10 cellular contexts compared by ENCODE assay signal in genomic region chr20:32823737-32824588, GRCh38. TPM values are rescaled to one million over a fixed set of nuclear protein-coding genes. Genes with fewer than 3 reads are reported as not detected.
DNase-seq lines count a peak whose midpoint lies in the region; ATAC-seq, FAIRE-seq and TF ChIP-seq lines count a peak whose summit lies in the region.
"Had no signal": no experiment of that assay in that cellular context is flagged by ENCODE, and none has a peak within 500 bp of the region (broad histone marks: within the 10 kb centered on the region; RNA-seq: fewer than 3 reads in every experiment).

No MANE protein-coding gene starts in this region.

- intact Hi-C loops in CD4-positive, alpha-beta T cell (cut with DNase I, micrococcal nuclease): loop anchor here in 1 of 2 experiments (5.0 to 10.0 kb wide), 2 partner anchors 467 to 619 kb away; partner anchors contain the start of genes ASXL1, PLAGL2 and POFUT1
- intact Hi-C loops in K562 (cut with micrococcal nuclease): no loop called here
- intact Hi-C loops in natural killer cell (cut with micrococcal nuclease): no loop called here
- intact Hi-C loops in testis (cut with DNase I; ENCODE audit: low total_unique reads): no loop called here

- peaks cover 50% of the 10 kb centered on the region for H3K36me3 Mint-ChIP-seq in CD4-positive, alpha-beta T cell (ENCODE audit: low read depth)
- H3K36me3 Mint-ChIP-seq in natural killer cell: peaks cover 10% of the 10 kb centered on the region

- ATAC-seq in CD4-positive, alpha-beta T cell (ENCODE audit: poor library complexity): no peak
- ATAC-seq in K562 (no peak), natural killer cell (no peak)

- H3K4me1 ChIP-seq in K562 (replicated peaks in 1 of 2; ENCODE audit: control insufficient read depth in 2 of 2, insufficient read depth in 2 of 2, low read length in 2 of 2) (peaks cover 26 to 29% of the 10 kb centered on the region in 2 experiments), testis (peaks cover 29% of the 10 kb centered on the region)

- no TSS peak for BruUV-seq in K562 (replicated peaks; lab: Mats Ljungman, UMichigan)

- H3K27me3 ChIP-seq in CD4-positive, alpha-beta T cell (ENCODE audit: control insufficient read depth, insufficient read depth, low read length): no peaks in the 10 kb centered on the region
- H3K27me3 ChIP-seq in HL-60 (ENCODE audit: insufficient read depth, poor library complexity, severe bottlenecking) (no peaks in the 10 kb centered on the region), K562 (ENCODE audit: control insufficient read depth in 2 of 2, insufficient read depth in 2 of 2, low read length in 2 of 2) (no peaks in the 10 kb centered on the region), testis (no peaks in the 10 kb centered on the region)
- H3K27me3 ChIP-seq: colonic mucosa had no signal

- CTCF ChIA-PET in CD4-positive, alpha-beta T cell (lab: Charles Lee): interaction anchor here (0.6 to 1.5 kb wide), 2 partner anchors 27 to 1088 kb away, joined by 3 to 4 read pairs; no protein-coding TSS in a partner anchor
- CTCF ChIA-PET in K562 (lab: Yijun Ruan, JAX; ENCODE audit: low intra/inter-chr PET ratio): interaction anchor here (0.7 kb wide), 1 partner anchor 9 kb away, joined by 6 read pairs; no protein-coding TSS in a partner anchor

- TF ChIP-seq EP300 in K562 (IDR thresholded peaks at IDR 0.05; ENCODE audit: low read length): no peak

- peaks cover 61% of the 10 kb centered on the region for H3K36me3 ChIP-seq in K562 (ENCODE audit: control insufficient read depth, insufficient read depth, low read length)
- no peaks in the 10 kb centered on the region for H3K36me3 ChIP-seq in testis (ENCODE audit: low read depth, missing control alignments)

- no peaks in the 10 kb centered on the region for H3K27me3 Mint-ChIP-seq in CD4-positive, alpha-beta T cell
- no peaks in the 10 kb centered on the region for H3K27me3 Mint-ChIP-seq in natural killer cell (ENCODE audit: low read depth in 2 of 2)

- peaks cover 68% of the 10 kb centered on the region for H3K4me1 Mint-ChIP-seq in CD4-positive, alpha-beta T cell (ENCODE audit: low read depth)
- peaks cover 50 to 62% of the 10 kb centered on the region in 2 donors for H3K4me1 Mint-ChIP-seq in natural killer cell

- peaks cover 4% of the 10 kb centered on the region for H3K9me1 ChIP-seq in K562 (ENCODE audit: control insufficient read depth, insufficient read depth, low read length)

- WGBS in K562 (ENCODE audit: insufficient coverage, low coverage, missing lambda C conversion rate): 94% methylated on average over 7 of the region's 7 CpGs
- WGBS in testis, 2 donors: 73 to 86% methylated on average over 7 of the region's 7 CpGs

- H3K4me3 Mint-ChIP-seq in CD4-positive, alpha-beta T cell: peak overlapping the region; percentile 55
- H3K4me3 Mint-ChIP-seq in natural killer cell: peak overlapping the region; percentile 18

- peaks cover 83% of the 10 kb centered on the region for H3K79me2 ChIP-seq in K562 (ENCODE audit: control insufficient read depth, insufficient read depth, low read length)

- H3K27ac ChIP-seq in CD4-positive, alpha-beta T cell (ENCODE audit: low read depth, low read length): no peak overlapping the region
- H3K27ac ChIP-seq in HL-60 (replicated peaks) (peak overlapping the region; percentile 45), K562 (ENCODE audit: extremely low read depth, low read depth, low read length) (no peak overlapping the region), testis (peak overlapping the region in 1 of 2 donors; percentile 64)
- H3K27ac ChIP-seq: colonic mucosa had no signal

- no peak for TF ChIP-seq POLR2A in K562 (conservative IDR thresholded peaks at IDR 0.05)
- TF ChIP-seq POLR2A in testis (IDR thresholded peaks at IDR 0.05): no peak

- H3K4me3 ChIP-seq in HL-60 (replicated peaks; ENCODE audit: insufficient read depth, low read length): no peak overlapping the region
- H3K4me3 ChIP-seq in K562: no peak overlapping the region
- H3K4me3 ChIP-seq in testis: no peak overlapping the region
- H3K4me3 ChIP-seq: colonic mucosa had no signal

- no peak overlapping the region for H3K4me2 ChIP-seq in K562 (ENCODE audit: insufficient read depth, low read length)

- in situ Hi-C loops in K562 (cut with MboI): no loop called here

- no peak overlapping the region for H2AFZ ChIP-seq in K562 (ENCODE audit: low read depth, low read length)

- no peaks in the 10 kb centered on the region for H3K9me3 Mint-ChIP-seq in CD4-positive, alpha-beta T cell
- H3K9me3 Mint-ChIP-seq in natural killer cell: no peaks in the 10 kb centered on the region

- no peak for DNase-seq in CD4-positive, alpha-beta T cell
- DNase-seq in HL-60 (ENCODE audit: low read depth in 1 of 2, low spot score in 1 of 2) (peak; percentile 39 to 75), K562 (ENCODE audit: extremely low read depth in 1 of 4, low spot score in 3 of 4) (no peak), natural killer cell (no peak), NOMO-1 treated with dmso at 0.1 percent for 144 hours (lab: John Stamatoyannopoulos, UW; ENCODE audit: unreplicated experiment) (no peak), NCI-H524 treated with DMSO at 0.1 percent for 48 hours (lab: John Stamatoyannopoulos, UW) (no peak), testis (no peak)
- no peak for DNase-seq in stimulated activated naive CD4-positive, alpha-beta T cell treated with Interleukin-2 at 50 U/mL for 16 hours (lab: John Stamatoyannopoulos, UW)
- DNase-seq: colonic mucosa had no signal

- TF ChIP-seq RAD21 in K562 (CRISPR knock-in tag; conservative IDR thresholded peaks at IDR 0.05 in 1 of 2, IDR thresholded peaks at IDR 0.05 in 1 of 2): no peak

- TF ChIP-seq CTCF in CD4-positive, alpha-beta T cell (IDR thresholded peaks at IDR 0.05): no peak
- no peak for TF ChIP-seq CTCF in HL-60 (IDR thresholded peaks at IDR 0.05; ENCODE audit: insufficient read depth, low read length)
- no peak for TF ChIP-seq CTCF in K562 (IDR thresholded peaks at IDR 0.05 in 2 of 3, conservative IDR thresholded peaks at IDR 0.05 in 1 of 3; ENCODE audit: insufficient read depth in 2 of 3, low read depth in 1 of 3, low read length in 3 of 3)
- TF ChIP-seq CTCF in natural killer cell (IDR thresholded peaks at IDR 0.05): no peak
- TF ChIP-seq CTCF in testis (IDR thresholded peaks at IDR 0.05): no peak

- POLR2A ChIA-PET in CD4-positive, alpha-beta T cell (lab: Charles Lee): interaction anchor here (0.5 to 0.9 kb wide), 2 partner anchors 9 to 125 kb away, joined by 3 to 4 read pairs; no protein-coding TSS in a partner anchor
- POLR2A ChIA-PET in K562 (lab: Yijun Ruan, JAX): interaction anchor here (1.1 to 1.4 kb wide), 2 partner anchors 14 to 181 kb away, joined by 3 to 4 read pairs; no protein-coding TSS in a partner anchor

- no peaks in the 10 kb centered on the region for H3K9me3 ChIP-seq in CD4-positive, alpha-beta T cell (ENCODE audit: control insufficient read depth, low read length)
- H3K9me3 ChIP-seq in K562 (replicated peaks; ENCODE audit: control insufficient read depth, insufficient read depth, low read depth, low read length): no peaks in the 10 kb centered on the region
- H3K9me3 ChIP-seq in testis: no peaks in the 10 kb centered on the region
- H3K9me3 ChIP-seq: colonic mucosa had no signal

- 0 out of 4 replicates have a peak overlapping the region, but pooled peaks of 1 of the 2 experiments have one; percentile 37 for H3K9ac ChIP-seq in K562 (ENCODE audit: insufficient read depth in 1 of 2, low read depth in 2 of 2, low read length in 2 of 2)

- no peak for FAIRE-seq in K562 (lab: Jason Lieb, UNC)

- H3K27ac Mint-ChIP-seq in CD4-positive, alpha-beta T cell: peak overlapping the region; percentile 98
- H3K27ac Mint-ChIP-seq in natural killer cell: peak overlapping the region; percentile 91 to 96

- H4K20me1 ChIP-seq in K562 (replicated peaks; ENCODE audit: control insufficient read depth, insufficient read depth, low read length): peaks cover 39% of the 10 kb centered on the region

RNA-seq across cellular contexts. Expression of gene MAPRE1, which starts 4.2 kb away (rescaled TPM):
- total RNA-seq in CD4-positive, alpha-beta T cell: 100 to 1,000 TPM; 130 TPM
- total RNA-seq in K562 (2011; cell fraction: chromatin; rRNA removed; ENCODE audit: low replicate concordance): 21.7 and 45.2 TPM in 2 replicates
- 18.0 and 18.8 TPM in 2 replicates for total RNA-seq in K562 (2011; cell fraction: nucleolus; rRNA removed)
- 37.0 and 46.5 TPM in 2 replicates for total RNA-seq in K562 (2011; cell fraction: nucleoplasm; rRNA removed)
- total RNA-seq in K562 (2014; rRNA removed) (94.4 and 103 TPM in 2 replicates), K562 (2014; rRNA removed; fragmentation: Illumina TruSeq; extraction: Trizol) (112 and 120 TPM in 2 replicates), K562 (2015; rRNA removed; fragmentation: Illumina TruSeq; extraction: Trizol) (93.4 and 95.0 TPM in 2 replicates), K562 (2021) (136 and 145 TPM in 2 replicates), natural killer cell (100 to 1,000 TPM; 133 to 139 (median 137) TPM), testis (100 to 1,000 TPM; 127 to 134 TPM)
- polyA plus RNA-seq in K562 (2011; rRNA removed) (90.6 and 132 TPM in 2 replicates), K562 (2014; fragmentation: Illumina TruSeq; extraction: Trizol) (141 and 159 TPM in 2 replicates), K562 (2014; fragmentation: Nextera tagmentation; extraction: Ambion mirVana) (100 to 1,000 TPM; 159 to 203 TPM), K562 (2014; rRNA removed) (137 and 141 TPM in 2 replicates), testis (ENCODE audit: insufficient read depth, low read depth, low replicate concordance) (114 TPM)
- polyA plus RNA-seq in K562 (2011; cell fraction: cytosol; rRNA removed): 41.3 and 89.8 TPM in 2 replicates
- 17.6 and 28.5 TPM in 2 replicates for polyA plus RNA-seq in K562 (2011; cell fraction: nucleus; rRNA removed)
- 123 and 150 TPM in 2 replicates for polyA plus RNA-seq in K562 (2012)
- 123 and 131 TPM in 2 replicates for polyA minus RNA-seq in K562 (2011; rRNA and poly(A)+ RNA removed)
- polyA minus RNA-seq in K562 (2011; cell fraction: cytosol; rRNA and poly(A)+ RNA removed): 52.6 and 59.4 TPM in 2 replicates
- polyA minus RNA-seq in K562 (2011; cell fraction: nucleus; rRNA and poly(A)+ RNA removed): 12.0 and 22.7 TPM in 2 replicates

RNA-seq across cellular contexts. Expression of gene EFCAB8, which starts 34.8 kb away (rescaled TPM):
- total RNA-seq in CD4-positive, alpha-beta T cell: 1 to 10 TPM in 1 of 2 experiments, under 1 TPM in 1; 0.81 to 2.5 TPM
- total RNA-seq in K562 (2011; cell fraction: chromatin; rRNA removed; ENCODE audit: low replicate concordance): 0.67 and 2.2 TPM in 2 replicates
- total RNA-seq in K562 (2011; cell fraction: nucleolus; rRNA removed): 0.13 and 1.5 TPM in 2 replicates
- 1.8 and 1.9 TPM in 2 replicates for total RNA-seq in K562 (2011; cell fraction: nucleoplasm; rRNA removed)
- total RNA-seq in K562 (2014; rRNA removed) (not detected in 2 replicates), K562 (2014; rRNA removed; fragmentation: Illumina TruSeq; extraction: Trizol) (0.11 TPM in 1 of 2 replicates, not detected in the other), K562 (2015; rRNA removed; fragmentation: Illumina TruSeq; extraction: Trizol) (0.19 TPM in 1 of 2 replicates, not detected in the other), K562 (2021) (not detected in 2 replicates), natural killer cell (1 to 10 TPM; 1.2 to 2.9 (median 2.3) TPM), testis (1 to 10 TPM; 4.9 to 9.5 TPM)
- polyA plus RNA-seq in K562 (2011; rRNA removed) (0.16 and 0.18 TPM in 2 replicates), K562 (2014; fragmentation: Illumina TruSeq; extraction: Trizol) (0.03 TPM in 1 of 2 replicates, not detected in the other), K562 (2014; fragmentation: Nextera tagmentation; extraction: Ambion mirVana) (not detected), K562 (2014; rRNA removed) (0.03 TPM in 1 of 2 replicates, not detected in the other), testis (ENCODE audit: insufficient read depth, low read depth, low replicate concordance) (6.3 TPM)
- 0.01 and 0.09 TPM in 2 replicates for polyA plus RNA-seq in K562 (2011; cell fraction: cytosol; rRNA removed)
- 0.74 and 0.76 TPM in 2 replicates for polyA plus RNA-seq in K562 (2011; cell fraction: nucleus; rRNA removed)
- polyA plus RNA-seq in K562 (2012): 0.08 and 0.22 TPM in 2 replicates
- polyA minus RNA-seq in K562 (2011; rRNA and poly(A)+ RNA removed): 0.98 TPM in 1 of 2 replicates, not detected in the other
- not detected in 2 replicates for polyA minus RNA-seq in K562 (2011; cell fraction: cytosol; rRNA and poly(A)+ RNA removed)
- 0.22 TPM in 1 of 2 replicates, not detected in the other for polyA minus RNA-seq in K562 (2011; cell fraction: nucleus; rRNA and poly(A)+ RNA removed)
- total RNA-seq: NCI-H460 had no signal

Comparison
In these comparisons a context has a peak if more than half of its experiments do, and no peak if none do; other contexts are left out.
1. DNase-seq: peak in HL-60 (2 of 2); none in CD4-positive, alpha-beta T cell (0 of 10), K562 (0 of 4), natural killer cell (single experiment), NOMO-1 treated with dmso at 0.1 percent for 144 hours (single experiment), NCI-H524 treated with DMSO at 0.1 percent for 48 hours (single experiment), stimulated activated naive CD4-positive, alpha-beta T cell treated with Interleukin-2 at 50 U/mL for 16 hours (single experiment) and testis (single experiment).